10 cellular contexts compared by ENCODE assay signal in the genomic region with DNA sequence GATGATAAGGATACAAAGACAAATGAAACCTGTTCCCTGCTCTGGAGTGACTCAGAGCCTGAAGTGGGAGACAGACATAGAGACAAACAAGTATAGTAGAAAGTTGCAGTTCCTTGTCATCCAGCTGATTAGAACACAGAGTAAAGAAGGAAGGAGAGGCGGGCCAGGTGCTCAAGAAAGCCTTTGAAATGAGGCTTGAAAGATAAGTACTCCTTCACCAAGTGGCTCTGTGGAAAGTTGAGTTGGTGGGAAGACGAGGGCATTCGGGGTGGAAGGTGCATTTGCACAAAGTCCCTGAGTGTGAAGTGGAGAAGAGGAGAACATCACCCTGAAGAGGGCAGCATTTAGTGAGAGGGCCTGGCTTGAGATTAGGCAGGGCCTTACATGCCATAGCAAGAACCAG. TPM values are rescaled to one million over a fixed set of nuclear protein-coding genes. Genes with fewer than 3 reads are reported as not detected.
DNase-seq lines count a peak whose midpoint lies in the region; ATAC-seq and TF ChIP-seq lines count a peak whose summit lies in the region.
"Had no signal": no experiment of that assay in that cellular context is flagged by ENCODE, and none has a peak within 500 bp of the region (broad histone marks: within the 10 kb centered on the region; RNA-seq: fewer than 3 reads in every experiment).

No MANE protein-coding gene starts in this region.

- H3K4me2 ChIP-seq in Karpas-422 (ENCODE audit: low read depth, low read length, poor library complexity, severe bottlenecking) = no peak overlapping the region

- no peaks in the 10 kb centered on the region for H3K9me3 ChIP-seq in Karpas-422 (ENCODE audit: low read length)
- H3K9me3 ChIP-seq: tibial nerve had no signal

- no peaks in the 10 kb centered on the region for H3K9me2 ChIP-seq in Karpas-422 (replicated peaks; ENCODE audit: insufficient read depth, low read length)

- no peak overlapping the region for H3K9ac ChIP-seq in Karpas-422 (ENCODE audit: low read length)

- no peaks in the 10 kb centered on the region for H3K27me3 ChIP-seq in Karpas-422 (ENCODE audit: low read length)
- H3K27me3 ChIP-seq: tibial nerve had no signal

- no peak overlapping the region for H3K27ac ChIP-seq in Karpas-422 (ENCODE audit: low read length)
- H3K27ac ChIP-seq: tibial nerve had no signal

- no peak overlapping the region for H3K4me3 Mint-ChIP-seq in osteocyte (ENCODE audit: unreplicated experiment)
- no peak overlapping the region for H3K4me3 Mint-ChIP-seq in stimulated activated naive B cell treated with anti-CD40 and anti-IgM and Interleukin-4, amounts not matched to agents 10 μg/mL and 1 μg/mL and 100 μg/mL, for 72 hours
- H3K4me3 Mint-ChIP-seq: activated T-cell treated with anti-CD3 and anti-CD28 coated beads, Interleukin-2, amount 50 U/mL, for 72 hours; T-helper 1 cell treated with Interleukin-12 subunit alpha and Interleukin-12 subunit beta and Interleukin-4 antibody, amounts not matched to agents 30 μg/mL and 1 μg/mL, for 36 hours had no signal

- H3K4me1 ChIP-seq in Karpas-422 (ENCODE audit: low read length) = no peaks in the 10 kb centered on the region

- peak; percentile 23 for TF ChIP-seq CTCF in osteocyte (IDR thresholded peaks at IDR 0.05)

- no peaks in the 10 kb centered on the region for H4K20me1 ChIP-seq in Karpas-422 (ENCODE audit: insufficient read depth, low read depth, low read length)

- H3K36me3 Mint-ChIP-seq in osteocyte (ENCODE audit: unreplicated experiment) = no peaks in the 10 kb centered on the region
- H3K36me3 Mint-ChIP-seq in stimulated activated naive B cell treated with anti-CD40 and anti-IgM and Interleukin-4, amounts not matched to agents 10 μg/mL and 1 μg/mL and 100 μg/mL, for 72 hours = no peaks in the 10 kb centered on the region

- no peaks in the 10 kb centered on the region for H3K79me2 ChIP-seq in Karpas-422 (ENCODE audit: low read length)

- no peak overlapping the region for H3K27ac Mint-ChIP-seq in osteocyte (ENCODE audit: unreplicated experiment)
- H3K27ac Mint-ChIP-seq in stimulated activated naive B cell treated with anti-CD40 and anti-IgM and Interleukin-4, amounts not matched to agents 10 μg/mL and 1 μg/mL and 100 μg/mL, for 72 hours = no peak overlapping the region
- H3K27ac Mint-ChIP-seq: activated T-cell treated with anti-CD3 and anti-CD28 coated beads, Interleukin-2, amount 50 U/mL, for 72 hours; T-helper 1 cell treated with Interleukin-12 subunit alpha and Interleukin-12 subunit beta and Interleukin-4 antibody, amounts not matched to agents 30 μg/mL and 1 μg/mL, for 36 hours had no signal

- H2AFZ ChIP-seq in Karpas-422 (ENCODE audit: low read length) = no peak overlapping the region

- ATAC-seq in GM18517 (IDR thresholded peaks at IDR 0.05; ENCODE audit: unreplicated experiment) = no peak
- no peak for ATAC-seq in stimulated activated naive B cell treated with anti-CD40 and anti-IgM and Interleukin-4, amounts not matched to agents 10 μg/mL and 1 μg/mL and 100 μg/mL, for 72 hours (replicated peaks)
- ATAC-seq: activated T-cell treated with anti-CD3 and anti-CD28 coated beads, Interleukin-2, amount 50 U/mL, for 72 hours had no signal

- DNase-seq in ELF-1 (ENCODE audit: low read depth, low spot score) (peak; percentile 54), Karpas-422 (peak; percentile 65), cerebellar cortex (ENCODE audit: low spot score) (peak; percentile 29), osteocyte (ENCODE audit: extremely low spot score, unreplicated experiment) (no peak), NCI-H2107 treated with DMSO at 0.1 percent for 48 hours (lab: John Stamatoyannopoulos, UW; ENCODE audit: unreplicated experiment) (no peak)
- DNase-seq in stimulated activated naive B cell treated with anti-CD40 and anti-IgM and Interleukin-4, amounts not matched to agents 10 μg/mL and 1 μg/mL and 100 μg/mL, for 72 hours = no peak
- DNase-seq: activated T-cell treated with anti-CD3 and anti-CD28 coated beads, Interleukin-2, amount 50 U/mL, for 72 hours had no signal

- H3K4me1 Mint-ChIP-seq in osteocyte (ENCODE audit: unreplicated experiment) = no peaks in the 10 kb centered on the region
- peaks cover 0 to 2% of the 10 kb centered on the region in 2 donors for H3K4me1 Mint-ChIP-seq in stimulated activated naive B cell treated with anti-CD40 and anti-IgM and Interleukin-4, amounts not matched to agents 10 μg/mL and 1 μg/mL and 100 μg/mL, for 72 hours

- H3K4me3 ChIP-seq in Karpas-422 (ENCODE audit: low read length) = no peak overlapping the region
- H3K4me3 ChIP-seq: tibial nerve had no signal

- no peaks in the 10 kb centered on the region for H3K27me3 Mint-ChIP-seq in osteocyte (ENCODE audit: unreplicated experiment)
- H3K27me3 Mint-ChIP-seq in stimulated activated naive B cell treated with anti-CD40 and anti-IgM and Interleukin-4, amounts not matched to agents 10 μg/mL and 1 μg/mL and 100 μg/mL, for 72 hours = peaks cover 22 to 32% of the 10 kb centered on the region in 2 donors

- no peaks in the 10 kb centered on the region for H3K36me3 ChIP-seq in Karpas-422 (ENCODE audit: insufficient read depth, low read length)
- H3K36me3 ChIP-seq: tibial nerve had no signal

- H3K9me3 Mint-ChIP-seq in osteocyte (ENCODE audit: unreplicated experiment) = no peaks in the 10 kb centered on the region
- H3K9me3 Mint-ChIP-seq in stimulated activated naive B cell treated with anti-CD40 and anti-IgM and Interleukin-4, amounts not matched to agents 10 μg/mL and 1 μg/mL and 100 μg/mL, for 72 hours = no peaks in the 10 kb centered on the region
- H3K9me3 Mint-ChIP-seq: T-helper 1 cell treated with Interleukin-12 subunit alpha and Interleukin-12 subunit beta and Interleukin-4 antibody, amounts not matched to agents 30 μg/mL and 1 μg/mL, for 36 hours had no signal

RNA-seq across cellular contexts. Expression of gene MARK1, which starts 17.0 kb away (rescaled TPM):
- total RNA-seq in Karpas-422 (2014; rRNA removed; shearing (Covaris generic); ENCODE audit: low replicate concordance) = 0.90 and 1.3 TPM in 2 replicates
- 1.2 and 1.8 TPM in 2 replicates for total RNA-seq in osteocyte

Comparison
In these comparisons a context has a peak if more than half of its experiments do, and no peak if none do; other contexts are left out.
1. DNase-seq: peak in ELF-1 (single experiment), Karpas-422 (single experiment) and cerebellar cortex (single experiment); none in osteocyte (single experiment), stimulated activated naive B cell treated with anti-CD40 and anti-IgM and Interleukin-4, amounts not matched to agents 10 μg/mL and 1 μg/mL and 100 μg/mL, for 72 hours (single experiment) and NCI-H2107 treated with DMSO at 0.1 percent for 48 hours (single experiment).